8 cellular contexts compared by ENCODE assay signal in genomic region chr10:62046522-62047239, GRCh38.
DNase-seq lines count a peak whose midpoint lies in the region; ATAC-seq and TF ChIP-seq lines count a peak whose summit lies in the region.

No MANE protein-coding gene starts in this region.

- TF ChIP-seq POLR2A in body of pancreas (IDR thresholded peaks at IDR 0.05) = no peak

- WGBS in body of pancreas, 2 donors = 63 to 82% methylated on average over 4 of the region's 4 CpGs

- TF ChIP-seq CTCF in brain microvascular endothelial cell (IDR thresholded peaks at IDR 0.05; ENCODE audit: low read depth, low read length, missing control alignments) (no peak), body of pancreas (IDR thresholded peaks at IDR 0.05) (no peak)

- peak overlapping the region; percentile 83 for H3K4me3 Mint-ChIP-seq in activated CD8-positive, alpha-beta memory T cell treated with anti-CD3 and anti-CD28 coated beads, Interleukin-2, amount 10 ng/mL, durations not matched to agents 7 days and 5 days

- H3K4me1 ChIP-seq in body of pancreas = peaks cover 13% of the 10 kb centered on the region

- peaks cover 47% of the 10 kb centered on the region for H3K36me3 Mint-ChIP-seq in activated CD8-positive, alpha-beta memory T cell treated with anti-CD3 and anti-CD28 coated beads, Interleukin-2, amount 10 ng/mL, durations not matched to agents 7 days and 5 days

- peak overlapping the region; percentile 99 for H3K27ac Mint-ChIP-seq in activated CD8-positive, alpha-beta memory T cell treated with anti-CD3 and anti-CD28 coated beads, Interleukin-2, amount 10 ng/mL, durations not matched to agents 7 days and 5 days

- H3K27me3 ChIP-seq in brain microvascular endothelial cell (replicated peaks) = no peaks in the 10 kb centered on the region
- no peaks in the 10 kb centered on the region for H3K27me3 ChIP-seq in body of pancreas

- DNase-seq in activated CD8-positive, alpha-beta memory T cell treated with anti-CD3 and anti-CD28 coated beads, Interleukin-2, amount 10 ng/mL, durations not matched to agents 7 days and 5 days = peak; percentile 59
- DNase-seq in activated CD8-positive, alpha-beta memory T cell treated with anti-CD3 and anti-CD28 coated beads for 24 hours = no peak
- peak; percentile 77 for DNase-seq in NCI-H226
- peak; percentile 63 for DNase-seq in brain microvascular endothelial cell
- DNase-seq in mucosa of gallbladder (ENCODE audit: low spot score) = peak; percentile 27
- DNase-seq in body of pancreas = no peak
- no peak for DNase-seq in NCI-H1417 (lab: John Stamatoyannopoulos, UW)

- in situ Hi-C loops in brain microvascular endothelial cell (cut with HindIII; ENCODE audit: low pct_ligation_motif_present, low sequenced_read_pairs) = no loop called here

- H3K9me3 ChIP-seq in body of pancreas = no peaks in the 10 kb centered on the region

- H3K4me1 Mint-ChIP-seq in activated CD8-positive, alpha-beta memory T cell treated with anti-CD3 and anti-CD28 coated beads, Interleukin-2, amount 10 ng/mL, durations not matched to agents 7 days and 5 days = peaks cover 89% of the 10 kb centered on the region

- ATAC-seq in activated CD8-positive, alpha-beta memory T cell treated with anti-CD3 and anti-CD28 coated beads, Interleukin-2, amount 10 ng/mL, durations not matched to agents 7 days and 5 days = peak; percentile 35
- ATAC-seq in HG02588 (IDR thresholded peaks at IDR 0.05; ENCODE audit: unreplicated experiment) (peak; percentile 37), body of pancreas (no peak)

- CTCF ChIA-PET in activated CD8-positive, alpha-beta memory T cell treated with anti-CD3 and anti-CD28 coated beads, Interleukin-2, amount 10 ng/mL, durations not matched to agents 7 days and 5 days (lab: Charles Lee) = interaction anchor here (0.5 to 11.1 kb wide), 19 partner anchors 8 to 199 kb away, joined by 3 to 148 read pairs (median 3); no protein-coding TSS in a partner anchor

- intact Hi-C loops in body of pancreas (cut with DNase I) = no loop called here

- H3K36me3 ChIP-seq in brain microvascular endothelial cell (replicated peaks) (peaks cover 3% of the 10 kb centered on the region), body of pancreas (replicated peaks in 1 of 2; ENCODE audit: insufficient read depth in 1 of 2, low read depth in 2 of 2) (no peaks in the 10 kb centered on the region)

- no peaks in the 10 kb centered on the region for H3K27me3 Mint-ChIP-seq in activated CD8-positive, alpha-beta memory T cell treated with anti-CD3 and anti-CD28 coated beads, Interleukin-2, amount 10 ng/mL, durations not matched to agents 7 days and 5 days

- no peaks in the 10 kb centered on the region for H3K9me3 Mint-ChIP-seq in activated CD8-positive, alpha-beta memory T cell treated with anti-CD3 and anti-CD28 coated beads, Interleukin-2, amount 10 ng/mL, durations not matched to agents 7 days and 5 days (ENCODE audit: low read depth)

- H3K27ac ChIP-seq in brain microvascular endothelial cell = peak overlapping the region; percentile 92
- peak overlapping the region in 1 of 4 donors; percentile 66 for H3K27ac ChIP-seq in body of pancreas

- H3K4me3 ChIP-seq in brain microvascular endothelial cell (ENCODE audit: low read depth, low read length) (no peak overlapping the region), body of pancreas (no peak overlapping the region)

Comparison
In these comparisons a context has a peak if more than half of its experiments do, and no peak if none do; other contexts are left out.
1. DNase-seq: peak in activated CD8-positive, alpha-beta memory T cell treated with anti-CD3 and anti-CD28 coated beads, Interleukin-2, amount 10 ng/mL, durations not matched to agents 7 days and 5 days (single experiment), NCI-H226 (single experiment), brain microvascular endothelial cell (single experiment) and mucosa of gallbladder (single experiment); none in activated CD8-positive, alpha-beta memory T cell treated with anti-CD3 and anti-CD28 coated beads for 24 hours (single experiment), body of pancreas (0 of 4) and NCI-H1417 (0 of 3).